Comparison of ENCODE assay signal across 13 cellular contexts in genomic region chr5:158198636-158199035, GRCh38.
DNase-seq lines count a peak whose midpoint lies in the region; ATAC-seq and TF ChIP-seq lines count a peak whose summit lies in the region.
"Had no signal": no experiment of that assay in that cellular context is flagged by ENCODE, and none has a peak within 500 bp of the region (broad histone marks: within the 10 kb centered on the region; RNA-seq: fewer than 3 reads in every experiment).

No MANE protein-coding gene starts in this region.

- no peaks in the 10 kb centered on the region for H3K27me3 ChIP-seq in Peyer's patch
- H3K27me3 ChIP-seq: esophagus muscularis mucosa had no signal

- no peak for TF ChIP-seq CTCF in Peyer's patch (IDR thresholded peaks at IDR 0.05)

- no peaks in the 10 kb centered on the region for H3K36me3 ChIP-seq in Peyer's patch
- H3K36me3 ChIP-seq: esophagus muscularis mucosa, prostate gland had no signal

- TF ChIP-seq POLR2A in Peyer's patch (IDR thresholded peaks at IDR 0.05): no peak

- H3K9me3 ChIP-seq in Peyer's patch: no peaks in the 10 kb centered on the region
- H3K9me3 ChIP-seq: esophagus muscularis mucosa, prostate gland had no signal

- peaks cover 0 to 3% (median 0%) of the 10 kb centered on the region in 4 donors for H3K4me1 ChIP-seq in Peyer's patch
- H3K4me1 ChIP-seq: esophagus muscularis mucosa, prostate gland had no signal

- H3K4me3 ChIP-seq in Peyer's patch: no peak overlapping the region
- H3K4me3 ChIP-seq: esophagus muscularis mucosa, prostate gland had no signal

- DNase-seq in Peyer's patch (peak in 2 of 3 donors; percentile 44 to 52), iPS-NIHi7 (ENCODE audit: extremely low spot score) (no peak), NOMO-1 treated with dmso at 0.1 percent for 144 hours (lab: John Stamatoyannopoulos, UW; ENCODE audit: unreplicated experiment) (no peak), NCI-H2171 treated with DMSO at 0.1 percent for 48 hours (lab: John Stamatoyannopoulos, UW) (no peak), COLO668 (lab: John Stamatoyannopoulos, UW; ENCODE audit: unreplicated experiment) (no peak)
- DNase-seq: activated CD8-positive, alpha-beta T cell treated with anti-CD3 and anti-CD28 coated beads, Interleukin-2, amount 10 ng/mL, durations not matched to agents 7 days and 5 days; HCEC 1CT; RPMI8226 had no signal

- ATAC-seq in GM18498 (IDR thresholded peaks at IDR 0.05; ENCODE audit: unreplicated experiment) (peak; percentile 98), GM21360 (IDR thresholded peaks at IDR 0.05; ENCODE audit: unreplicated experiment) (peak; percentile 88), HG03060 (IDR thresholded peaks at IDR 0.05; ENCODE audit: low read depth, unreplicated experiment) (peak; percentile 86)
- ATAC-seq: activated CD8-positive, alpha-beta T cell treated with anti-CD3 and anti-CD28 coated beads, Interleukin-2, amount 10 ng/mL, durations not matched to agents 7 days and 5 days had no signal

- no peak overlapping the region for H3K27ac ChIP-seq in Peyer's patch
- H3K27ac ChIP-seq: esophagus muscularis mucosa, prostate gland had no signal

Comparison
In these comparisons a context has a peak if more than half of its experiments do, and no peak if none do; other contexts are left out.
1. DNase-seq: peak in Peyer's patch (2 of 3); none in iPS-NIHi7 (single experiment), NOMO-1 treated with dmso at 0.1 percent for 144 hours (single experiment), NCI-H2171 treated with DMSO at 0.1 percent for 48 hours (single experiment) and COLO668 (single experiment).
2. Peak in every context shown above with its lines, with median percentiles within 50 percentile points of each other: ATAC-seq.